ENCODE assay signal across 19 cellular contexts in genomic region chr1:7376676-7377075, GRCh38.
"Had no signal": no experiment of that assay in that cellular context is flagged by ENCODE, and none has a peak within 500 bp of the region (broad histone marks: within the 10 kb centered on the region; RNA-seq: fewer than 3 reads in every experiment).

No MANE protein-coding gene starts in this region.

- ATAC-seq: gastroesophageal sphincter; left colon; naive thymus-derived CD4-positive, alpha-beta T cell; right cardiac atrium had no signal

- DNase-seq: effector CD8-positive, alpha-beta T cell; esophagus squamous epithelium; foreskin fibroblast; glutamatergic neuron; left colon; naive thymus-derived CD4-positive, alpha-beta T cell; ovary; right cardiac atrium; small intestine; stimulated activated CD4-positive, alpha-beta T cell treated with anti-CD3 and anti-CD28 coated beads, Interleukin-12 subunit alpha, Interleukin-12 subunit beta, amount 100 ng/mL, for 4 hours; stimulated activated naive CD4-positive, alpha-beta T cell treated with Interleukin-2 at 50 U/mL for 16 hours; thyroid gland had no signal

- H3K4me1 Mint-ChIP-seq: naive thymus-derived CD4-positive, alpha-beta T cell had no signal

- H3K36me3 ChIP-seq: cardiac muscle cell, esophagus squamous epithelium, gastroesophageal sphincter, ovary, suprapubic skin, thyroid gland, upper lobe of left lung had no signal

- H3K27ac ChIP-seq: cardiac muscle cell, dorsolateral prefrontal cortex, epithelial cell of prostate, esophagus squamous epithelium, gastroesophageal sphincter, ovary, suprapubic skin, thyroid gland, upper lobe of left lung had no signal

- H3K4me3 Mint-ChIP-seq: naive thymus-derived CD4-positive, alpha-beta T cell; neural crest cell had no signal

- H3K9me3 ChIP-seq: esophagus squamous epithelium, gastroesophageal sphincter, ovary, suprapubic skin, thyroid gland, upper lobe of left lung had no signal

- H3K27ac Mint-ChIP-seq: naive thymus-derived CD4-positive, alpha-beta T cell had no signal

- H3K4me3 ChIP-seq: cardiac muscle cell, dorsolateral prefrontal cortex, esophagus squamous epithelium, gastroesophageal sphincter, ovary, suprapubic skin, thyroid gland, upper lobe of left lung had no signal

- H3K36me3 Mint-ChIP-seq: naive thymus-derived CD4-positive, alpha-beta T cell had no signal

- H3K9me3 Mint-ChIP-seq: neural crest cell had no signal

- H3K27me3 ChIP-seq: cardiac muscle cell, dorsolateral prefrontal cortex, gastroesophageal sphincter, ovary, thyroid gland, upper lobe of left lung had no signal
